Comparison of ENCODE assay signal across 8 cellular contexts in genomic region chrX:8738588-8739189, GRCh38. TPM values are rescaled to one million over a fixed set of nuclear protein-coding genes. Genes with fewer than 3 reads are reported as not detected.
A peak's percentile ranks its signal among the peaks of the same experiment; 100 is the strongest.
DNase-seq lines count a peak whose midpoint lies in the region; ATAC-seq, FAIRE-seq and TF ChIP-seq lines count a peak whose summit lies in the region.

No MANE protein-coding gene starts in this region.

- H3K9me3 Mint-ChIP-seq in WTC11 = no peaks in the 10 kb centered on the region

- H3K27ac Mint-ChIP-seq in WTC11 = no peak overlapping the region

- H3K27me3 ChIP-seq in heart right ventricle (peaks cover 0 to 3% (median 0%) of the 10 kb centered on the region in 7 donors), gastroesophageal sphincter (no peaks in the 10 kb centered on the region), small intestine (ENCODE audit: control insufficient read depth in 2 of 2, insufficient read depth in 2 of 2, low read length in 2 of 2) (no peaks in the 10 kb centered on the region)

- ATAC-seq in heart right ventricle (peak in 1 of 8 donors; percentile 29), Right ventricle myocardium inferior (no peak), WTC11 (peak; percentile 43; the same call in 1 of the 2 replicates), gastroesophageal sphincter (no peak), GM21526 (IDR thresholded peaks at IDR 0.05; ENCODE audit: low FRiP score, unreplicated experiment) (no peak)
- ATAC-seq in activated CD4-positive, CD25-positive, alpha-beta regulatory T cell treated with anti-CD3 and anti-CD28 coated beads, Interleukin-2, amount 50 U/mL, for 24 hours = no peak

- FAIRE-seq in small intestine (lab: Jason Lieb, UNC) = no peak

- POLR2A ChIA-PET in WTC11 (lab: Charles Lee) = no interaction called here

- intact Hi-C loops in heart right ventricle (cut with DNase I) = loop anchor here (2.0 to 10.0 kb wide), 9 partner anchors 284 to 1584 kb away; partner anchors contain the start of gene VCX2 (in 1 of the 10)
- intact Hi-C loops in Right ventricle myocardium inferior (cut with DNase I) = loop anchor here (2.0 to 10.0 kb wide), 3 partner anchors 374 to 742 kb away; no protein-coding TSS in a partner anchor

- TF ChIP-seq POLR2A in gastroesophageal sphincter (IDR thresholded peaks at IDR 0.05) = no peak

- H3K36me3 Mint-ChIP-seq in WTC11 = no peaks in the 10 kb centered on the region

- TF ChIP-seq CTCF in heart right ventricle (IDR thresholded peaks at IDR 0.05) = peak in 8 of 9 donors; percentile 23 to 70 (median 65)
- TF ChIP-seq CTCF in WTC11 (IDR thresholded peaks at IDR 0.05) = peak; percentile 38
- TF ChIP-seq CTCF in gastroesophageal sphincter (IDR thresholded peaks at IDR 0.05) = peak; percentile 16 to 67 (median 57)

- WGBS in heart right ventricle, 2 donors = 0% methylated on average over 7 of the region's 7 CpGs
- 0 to 4% methylated on average over 7 of the region's 7 CpGs for WGBS in gastroesophageal sphincter (ENCODE audit: low coverage in 1 of 2), 2 donors
- WGBS in small intestine, 3 donors = 2% methylated on average over 7 of the region's 7 CpGs

- peaks cover 18% of the 10 kb centered on the region for H3K4me1 Mint-ChIP-seq in WTC11

- H3K36me3 ChIP-seq in heart right ventricle (no peaks in the 10 kb centered on the region), gastroesophageal sphincter (no peaks in the 10 kb centered on the region), small intestine (ENCODE audit: control insufficient read depth in 2 of 2, insufficient read depth in 2 of 2, low read length in 2 of 2) (no peaks in the 10 kb centered on the region)

- CTCF ChIA-PET in WTC11 (lab: Charles Lee) = interaction anchor here (0.5 to 2.3 kb wide), 12 partner anchors 8 to 537 kb away, joined by 3 to 16 read pairs (median 4); no protein-coding TSS in a partner anchor

- H3K27ac ChIP-seq in heart right ventricle (no peak overlapping the region), gastroesophageal sphincter (no peak overlapping the region), small intestine (ENCODE audit: low read depth in 1 of 2, low read length in 1 of 2) (no peak overlapping the region)

- no peak overlapping the region for H3K4me3 Mint-ChIP-seq in WTC11

- no peaks in the 10 kb centered on the region for H3K27me3 Mint-ChIP-seq in WTC11 (ENCODE audit: low read depth)

- H3K4me1 ChIP-seq in heart right ventricle (no peaks in the 10 kb centered on the region), gastroesophageal sphincter (no peaks in the 10 kb centered on the region), small intestine (ENCODE audit: control insufficient read depth in 2 of 2, insufficient read depth in 1 of 2, low read depth in 1 of 2, low read length in 1 of 2) (no peaks in the 10 kb centered on the region)

- H3K9me3 ChIP-seq in heart right ventricle = no peaks in the 10 kb centered on the region
- no peaks in the 10 kb centered on the region for H3K9me3 ChIP-seq in gastroesophageal sphincter
- no peaks in the 10 kb centered on the region for H3K9me3 ChIP-seq in small intestine (ENCODE audit: control insufficient read depth, low read depth)

- no peak for DNase-seq in heart right ventricle
- no peak for DNase-seq in Right ventricle myocardium inferior (ENCODE audit: missing footprints)
- peak; percentile 35 for DNase-seq in NCI-H1092 (lab: John Stamatoyannopoulos, UW)
- peak; percentile 42 for DNase-seq in WTC11 (ENCODE audit: low spot score)
- peak; percentile 15 for DNase-seq in small intestine

- H3K4me3 ChIP-seq in heart right ventricle = no peak overlapping the region
- H3K4me3 ChIP-seq in gastroesophageal sphincter = no peak overlapping the region
- no peak overlapping the region for H3K4me3 ChIP-seq in small intestine (ENCODE audit: low read depth in 1 of 2, low read length in 2 of 2)

- no peak for TF ChIP-seq EP300 in gastroesophageal sphincter (IDR thresholded peaks at IDR 0.05)

TF ChIP-seq in WTC11, 78 proteins besides CTCF, POLR2A, EP300 and RAD21:
- TF ChIP-seq NR1H2 (CRISPR knock-in tag; IDR thresholded peaks at IDR 0.05) (no peak), SP1 (CRISPR knock-in tag; conservative IDR thresholded peaks at IDR 0.05) (no peak), ATF1 (CRISPR knock-in tag; IDR thresholded peaks at IDR 0.05) (no peak), NR2C2 (CRISPR knock-in tag; IDR thresholded peaks at IDR 0.05) (no peak), NFE2L1 (CRISPR knock-in tag; IDR thresholded peaks at IDR 0.05) (no peak), PRRX2 (CRISPR knock-in tag; IDR thresholded peaks at IDR 0.05) (no peak), GTF2I (CRISPR knock-in tag; conservative IDR thresholded peaks at IDR 0.05) (no peak), E2F5 (CRISPR knock-in tag; IDR thresholded peaks at IDR 0.05) (no peak), ZBTB43 (CRISPR knock-in tag; IDR thresholded peaks at IDR 0.05) (no peak), SMAD3 (CRISPR knock-in tag; IDR thresholded peaks at IDR 0.05; ENCODE audit: borderline replicate concordance) (no peak), ZMAT4 (CRISPR knock-in tag; IDR thresholded peaks at IDR 0.05) (no peak)
- TF ChIP-seq, protein P1, sequence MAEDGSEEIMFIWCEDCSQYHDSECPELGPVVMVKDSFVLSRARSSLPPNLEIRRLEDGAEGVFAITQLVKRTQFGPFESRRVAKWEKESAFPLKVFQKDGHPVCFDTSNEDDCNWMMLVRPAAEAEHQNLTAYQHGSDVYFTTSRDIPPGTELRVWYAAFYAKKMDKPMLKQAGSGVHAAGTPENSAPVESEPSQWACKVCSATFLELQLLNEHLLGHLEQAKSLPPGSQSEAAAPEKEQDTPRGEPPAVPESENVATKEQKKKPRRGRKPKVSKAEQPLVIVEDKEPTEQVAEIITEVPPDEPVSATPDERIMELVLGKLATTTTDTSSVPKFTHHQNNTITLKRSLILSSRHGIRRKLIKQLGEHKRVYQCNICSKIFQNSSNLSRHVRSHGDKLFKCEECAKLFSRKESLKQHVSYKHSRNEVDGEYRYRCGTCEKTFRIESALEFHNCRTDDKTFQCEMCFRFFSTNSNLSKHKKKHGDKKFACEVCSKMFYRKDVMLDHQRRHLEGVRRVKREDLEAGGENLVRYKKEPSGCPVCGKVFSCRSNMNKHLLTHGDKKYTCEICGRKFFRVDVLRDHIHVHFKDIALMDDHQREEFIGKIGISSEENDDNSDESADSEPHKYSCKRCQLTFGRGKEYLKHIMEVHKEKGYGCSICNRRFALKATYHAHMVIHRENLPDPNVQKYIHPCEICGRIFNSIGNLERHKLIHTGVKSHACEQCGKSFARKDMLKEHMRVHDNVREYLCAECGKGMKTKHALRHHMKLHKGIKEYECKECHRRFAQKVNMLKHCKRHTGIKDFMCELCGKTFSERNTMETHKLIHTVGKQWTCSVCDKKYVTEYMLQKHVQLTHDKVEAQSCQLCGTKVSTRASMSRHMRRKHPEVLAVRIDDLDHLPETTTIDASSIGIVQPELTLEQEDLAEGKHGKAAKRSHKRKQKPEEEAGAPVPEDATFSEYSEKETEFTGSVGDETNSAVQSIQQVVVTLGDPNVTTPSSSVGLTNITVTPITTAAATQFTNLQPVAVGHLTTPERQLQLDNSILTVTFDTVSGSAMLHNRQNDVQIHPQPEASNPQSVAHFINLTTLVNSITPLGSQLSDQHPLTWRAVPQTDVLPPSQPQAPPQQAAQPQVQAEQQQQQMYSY (CRISPR knock-in tag; IDR thresholded peaks at IDR 0.05) = no peak

RNA-seq across cellular contexts. Expression of gene ANOS1, which starts 6.8 kb away (rescaled TPM):
- 1 to 10 TPM; 4.0 to 7.8 (median 5.0) TPM for total RNA-seq in heart right ventricle
- under 1 TPM; 0.81 to 0.88 TPM for polyA plus RNA-seq in heart right ventricle
- total RNA-seq in Right ventricle myocardium inferior = 4.9 TPM
- total RNA-seq in WTC11 (2021) = 24.8 to 27.5 TPM (median 27.3 TPM) in 3 replicates
- 1 to 10 TPM; 1.3 to 5.7 (median 3.5) TPM for total RNA-seq in gastroesophageal sphincter
- under 1 TPM in 1 of 3 donors, not detected in 2; 0.19 TPM for polyA plus RNA-seq in small intestine

Comparison
In these comparisons a context has a peak if more than half of its experiments do, and no peak if none do; other contexts are left out.
1. DNase-seq: peak in NCI-H1092 (single experiment), WTC11 (single experiment) and small intestine (single experiment); none in heart right ventricle (0 of 2) and Right ventricle myocardium inferior (single experiment).
2. Peak in every context shown above with its lines, with median percentiles within 50 percentile points of each other: CTCF ChIP-seq.